Comparison of ENCODE assay signal across 1 cellular context in the genomic region with DNA sequence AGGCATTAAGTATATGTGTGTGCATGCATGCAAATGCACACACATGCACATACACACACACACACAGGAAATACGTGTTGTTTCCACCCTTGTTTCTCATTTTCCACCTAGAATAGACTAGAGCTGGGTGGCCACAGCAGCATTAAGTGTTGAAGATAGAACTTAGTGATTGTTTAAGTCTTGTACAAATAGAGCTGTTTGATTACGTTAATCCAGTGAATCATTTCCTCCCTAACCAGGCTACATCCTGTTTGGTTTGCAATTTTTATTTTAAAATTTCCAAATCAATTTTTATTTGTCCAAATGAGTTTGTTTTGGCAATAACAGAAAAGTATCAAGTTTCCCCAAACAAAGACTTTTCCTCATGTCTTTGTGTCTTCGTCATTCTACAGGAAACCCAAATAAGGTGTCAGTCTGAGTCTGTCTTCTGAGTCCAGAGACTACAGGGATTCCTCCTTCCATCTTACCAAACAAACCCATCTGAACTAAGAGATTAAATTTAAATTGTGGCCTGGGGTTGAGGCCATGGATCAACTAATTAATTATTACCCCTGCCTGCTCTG.
TF ChIP-seq lines count a peak whose summit lies in the region.

No MANE protein-coding gene starts in this region.

TF ChIP-seq in A549, 52 proteins besides CTCF, POLR2A, EP300 and RAD21 (continued from another document):
- TF ChIP-seq, protein P1, sequence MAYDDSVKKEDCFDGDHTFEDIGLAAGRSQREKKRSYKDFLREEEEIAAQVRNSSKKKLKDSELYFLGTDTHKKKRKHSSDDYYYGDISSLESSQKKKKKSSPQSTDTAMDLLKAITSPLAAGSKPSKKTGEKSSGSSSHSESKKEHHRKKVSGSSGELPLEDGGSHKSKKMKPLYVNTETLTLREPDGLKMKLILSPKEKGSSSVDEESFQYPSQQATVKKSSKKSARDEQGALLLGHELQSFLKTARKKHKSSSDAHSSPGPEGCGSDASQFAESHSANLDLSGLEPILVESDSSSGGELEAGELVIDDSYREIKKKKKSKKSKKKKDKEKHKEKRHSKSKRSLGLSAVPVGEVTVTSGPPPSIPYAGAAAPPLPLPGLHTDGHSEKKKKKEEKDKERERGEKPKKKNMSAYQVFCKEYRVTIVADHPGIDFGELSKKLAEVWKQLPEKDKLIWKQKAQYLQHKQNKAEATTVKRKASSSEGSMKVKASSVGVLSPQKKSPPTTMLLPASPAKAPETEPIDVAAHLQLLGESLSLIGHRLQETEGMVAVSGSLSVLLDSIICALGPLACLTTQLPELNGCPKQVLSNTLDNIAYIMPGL (CRISPR knock-in tag; IDR thresholded peaks at IDR 0.05; ENCODE audit: borderline replicate concordance): no peak
- no peak for TF ChIP-seq HOXA7 (CRISPR knock-in tag; IDR thresholded peaks at IDR 0.05)
- TF ChIP-seq RCOR1 (IDR thresholded peaks at IDR 0.05; ENCODE audit: low read depth, low read length): no peak
- no peak for TF ChIP-seq NR3C1 (IDR thresholded peaks at IDR 0.05)
- TF ChIP-seq, protein P2, sequence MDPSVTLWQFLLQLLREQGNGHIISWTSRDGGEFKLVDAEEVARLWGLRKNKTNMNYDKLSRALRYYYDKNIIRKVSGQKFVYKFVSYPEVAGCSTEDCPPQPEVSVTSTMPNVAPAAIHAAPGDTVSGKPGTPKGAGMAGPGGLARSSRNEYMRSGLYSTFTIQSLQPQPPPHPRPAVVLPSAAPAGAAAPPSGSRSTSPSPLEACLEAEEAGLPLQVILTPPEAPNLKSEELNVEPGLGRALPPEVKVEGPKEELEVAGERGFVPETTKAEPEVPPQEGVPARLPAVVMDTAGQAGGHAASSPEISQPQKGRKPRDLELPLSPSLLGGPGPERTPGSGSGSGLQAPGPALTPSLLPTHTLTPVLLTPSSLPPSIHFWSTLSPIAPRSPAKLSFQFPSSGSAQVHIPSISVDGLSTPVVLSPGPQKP (IDR thresholded peaks at IDR 0.05; ENCODE audit: low read depth, low read length): no peak
- TF ChIP-seq, protein P3, sequence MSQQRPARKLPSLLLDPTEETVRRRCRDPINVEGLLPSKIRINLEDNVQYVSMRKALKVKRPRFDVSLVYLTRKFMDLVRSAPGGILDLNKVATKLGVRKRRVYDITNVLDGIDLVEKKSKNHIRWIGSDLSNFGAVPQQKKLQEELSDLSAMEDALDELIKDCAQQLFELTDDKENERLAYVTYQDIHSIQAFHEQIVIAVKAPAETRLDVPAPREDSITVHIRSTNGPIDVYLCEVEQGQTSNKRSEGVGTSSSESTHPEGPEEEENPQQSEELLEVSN (IDR thresholded peaks at IDR 0.05; ENCODE audit: borderline replicate concordance, low read depth): no peak
- no peak for TF ChIP-seq NFE2L2 (conservative IDR thresholded peaks at IDR 0.05; ENCODE audit: low read length)
- TF ChIP-seq CBX2 (IDR thresholded peaks at IDR 0.05; ENCODE audit: borderline replicate concordance, low read depth): no peak
- no peak for TF ChIP-seq MAFK (IDR thresholded peaks at IDR 0.05; ENCODE audit: partially characterized antibody)
- no peak for TF ChIP-seq EHF (CRISPR knock-in tag; IDR thresholded peaks at IDR 0.05)
- TF ChIP-seq, protein P4, sequence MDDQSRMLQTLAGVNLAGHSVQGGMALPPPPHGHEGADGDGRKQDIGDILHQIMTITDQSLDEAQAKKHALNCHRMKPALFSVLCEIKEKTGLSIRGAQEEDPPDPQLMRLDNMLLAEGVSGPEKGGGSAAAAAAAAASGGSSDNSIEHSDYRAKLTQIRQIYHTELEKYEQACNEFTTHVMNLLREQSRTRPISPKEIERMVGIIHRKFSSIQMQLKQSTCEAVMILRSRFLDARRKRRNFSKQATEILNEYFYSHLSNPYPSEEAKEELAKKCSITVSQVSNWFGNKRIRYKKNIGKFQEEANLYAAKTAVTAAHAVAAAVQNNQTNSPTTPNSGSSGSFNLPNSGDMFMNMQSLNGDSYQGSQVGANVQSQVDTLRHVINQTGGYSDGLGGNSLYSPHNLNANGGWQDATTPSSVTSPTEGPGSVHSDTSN (IDR thresholded peaks at IDR 0.05): no peak
- TF ChIP-seq, protein P5, sequence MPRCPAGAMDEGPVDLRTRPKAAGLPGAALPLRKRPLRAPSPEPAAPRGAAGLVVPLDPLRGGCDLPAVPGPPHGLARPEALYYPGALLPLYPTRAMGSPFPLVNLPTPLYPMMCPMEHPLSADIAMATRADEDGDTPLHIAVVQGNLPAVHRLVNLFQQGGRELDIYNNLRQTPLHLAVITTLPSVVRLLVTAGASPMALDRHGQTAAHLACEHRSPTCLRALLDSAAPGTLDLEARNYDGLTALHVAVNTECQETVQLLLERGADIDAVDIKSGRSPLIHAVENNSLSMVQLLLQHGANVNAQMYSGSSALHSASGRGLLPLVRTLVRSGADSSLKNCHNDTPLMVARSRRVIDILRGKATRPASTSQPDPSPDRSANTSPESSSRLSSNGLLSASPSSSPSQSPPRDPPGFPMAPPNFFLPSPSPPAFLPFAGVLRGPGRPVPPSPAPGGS (IDR thresholded peaks at IDR 0.05): peak; percentile 98; the same call in 2 of the 3 replicates
- TF ChIP-seq, protein P6, sequence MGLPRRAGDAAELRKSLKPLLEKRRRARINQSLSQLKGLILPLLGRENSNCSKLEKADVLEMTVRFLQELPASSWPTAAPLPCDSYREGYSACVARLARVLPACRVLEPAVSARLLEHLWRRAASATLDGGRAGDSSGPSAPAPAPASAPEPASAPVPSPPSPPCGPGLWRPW (IDR thresholded peaks at IDR 0.05): peak; percentile 94
- TF ChIP-seq PHF8 (IDR thresholded peaks at IDR 0.05; ENCODE audit: borderline replicate concordance, low read depth): no peak
- TF ChIP-seq ZC3H11A (IDR thresholded peaks at IDR 0.05): no peak
- TF ChIP-seq KDM1A (IDR thresholded peaks at IDR 0.05; ENCODE audit: low read depth): no peak
- TF ChIP-seq POLR2AphosphoS2 (conservative IDR thresholded peaks at IDR 0.05; ENCODE audit: low read length): no peak
- no peak for TF ChIP-seq TFCP2L1 (CRISPR knock-in tag; IDR thresholded peaks at IDR 0.05)
- TF ChIP-seq JUNB (IDR thresholded peaks at IDR 0.05): peak; percentile 99
- no peak for TF ChIP-seq TP53 (CRISPR knock-in tag; IDR thresholded peaks at IDR 0.05)
- TF ChIP-seq SMC3 (IDR thresholded peaks at IDR 0.05): peak; percentile 58
- no peak for TF ChIP-seq HEYL (CRISPR knock-in tag; IDR thresholded peaks at IDR 0.05)
- TF ChIP-seq CBX8 (IDR thresholded peaks at IDR 0.05): no peak
- TF ChIP-seq CEBPB (IDR thresholded peaks at IDR 0.05): peak; percentile 87 to 95
- no peak for TF ChIP-seq MAZ (IDR thresholded peaks at IDR 0.05; ENCODE audit: borderline replicate concordance, low read depth, low read length)
- TF ChIP-seq SREBF2 (IDR thresholded peaks at IDR 0.05): no peak
- peak; percentile 38 for TF ChIP-seq HOXB5 (CRISPR knock-in tag; IDR thresholded peaks at IDR 0.05)
- no peak for TF ChIP-seq ZSCAN20 (CRISPR knock-in tag; IDR thresholded peaks at IDR 0.05)
